3 cellular contexts compared by ENCODE assay signal in genomic region chr1:10651377-10651776, GRCh38.
TF ChIP-seq lines count a peak whose summit lies in the region.

No MANE protein-coding gene starts in this region.

TF ChIP-seq in IMR-90, 13 proteins besides CTCF, POLR2A, EP300 and RAD21:
- TF ChIP-seq ELK1 (IDR thresholded peaks at IDR 0.05; ENCODE audit: borderline replicate concordance, low read depth, low read length), result no peak
- no peak for TF ChIP-seq CHD1 (IDR thresholded peaks at IDR 0.05; ENCODE audit: low read depth, low read length)
- TF ChIP-seq RFX5 (IDR thresholded peaks at IDR 0.05; ENCODE audit: low read depth, low read length), result no peak
- TF ChIP-seq MAZ (IDR thresholded peaks at IDR 0.05; ENCODE audit: borderline replicate concordance, low read depth, low read length), result no peak
- no peak for TF ChIP-seq BHLHE40 (IDR thresholded peaks at IDR 0.05; ENCODE audit: low read depth, low read length)
- no peak for TF ChIP-seq CEBPB (IDR thresholded peaks at IDR 0.05; ENCODE audit: low read depth, low read length)
- TF ChIP-seq NFE2L2 (IDR thresholded peaks at IDR 0.05; ENCODE audit: low read depth, low read length), result no peak
- TF ChIP-seq SMC3 (IDR thresholded peaks at IDR 0.05; ENCODE audit: low read depth, low read length), result no peak
- TF ChIP-seq MAFK (IDR thresholded peaks at IDR 0.05; ENCODE audit: low read depth, low read length), result no peak
- no peak for TF ChIP-seq MXI1 (IDR thresholded peaks at IDR 0.05; ENCODE audit: borderline replicate concordance, low read depth, low read length)
- TF ChIP-seq USF2 (IDR thresholded peaks at IDR 0.05; ENCODE audit: low read depth, low read length), result no peak
- no peak for TF ChIP-seq RCOR1 (IDR thresholded peaks at IDR 0.05; ENCODE audit: insufficient replicate concordance, low read length)
- no peak for TF ChIP-seq FOS (IDR thresholded peaks at IDR 0.05; ENCODE audit: low read depth, low read length)
TF ChIP-seq in IMR-90: peak in this region for 0.

TF ChIP-seq in endothelial cell of umbilical vein, 7 proteins besides CTCF, POLR2A, EP300 and RAD21:
- no peak for TF ChIP-seq MAX (IDR thresholded peaks at IDR 0.05; ENCODE audit: insufficient read depth, insufficient read length)
- no peak for TF ChIP-seq GATA2 (IDR thresholded peaks at IDR 0.05; ENCODE audit: insufficient read depth, insufficient read length, low read depth, low read length)
- no peak for TF ChIP-seq MYC (IDR thresholded peaks at IDR 0.05; ENCODE audit: low read depth, low read length)
- no peak for TF ChIP-seq FOS (IDR thresholded peaks at IDR 0.05; ENCODE audit: borderline replicate concordance, insufficient read depth, low read length)
- no peak for TF ChIP-seq JUN (IDR thresholded peaks at IDR 0.05; ENCODE audit: borderline replicate concordance, insufficient read depth, insufficient read length, low read depth)
- no peak for TF ChIP-seq EZH2 (IDR thresholded peaks at IDR 0.05; ENCODE audit: borderline replicate concordance, low read depth, low read length, severe bottlenecking)
- no peak for TF ChIP-seq POLR2AphosphoS5 (IDR thresholded peaks at IDR 0.05; ENCODE audit: insufficient read depth, low read depth, low read length)

TF ChIP-seq in SK-N-SH treated with all-trans-retinoic acid at 6 μM for 48 hours, 23 proteins besides CTCF, POLR2A, EP300 and RAD21:
- TF ChIP-seq GLIS3 (CRISPR knock-in tag; IDR thresholded peaks at IDR 0.05) (no peak), ZFP3 (CRISPR knock-in tag; IDR thresholded peaks at IDR 0.05) (no peak), ESRRG (CRISPR knock-in tag; IDR thresholded peaks at IDR 0.05) (no peak), CREB5 (CRISPR knock-in tag; IDR thresholded peaks at IDR 0.05; ENCODE audit: low read depth) (no peak), ZC3H10 (CRISPR knock-in tag; IDR thresholded peaks at IDR 0.05) (no peak), ZNF70 (CRISPR knock-in tag; IDR thresholded peaks at IDR 0.05) (no peak), RARB (CRISPR knock-in tag; IDR thresholded peaks at IDR 0.05) (no peak), ZNF565 (CRISPR knock-in tag; conservative IDR thresholded peaks at IDR 0.05; ENCODE audit: low read depth) (no peak), OSR1 (CRISPR knock-in tag; IDR thresholded peaks at IDR 0.05) (no peak), PPARA (CRISPR knock-in tag; IDR thresholded peaks at IDR 0.05; ENCODE audit: borderline replicate concordance) (no peak)
